1 cellular context compared by ENCODE assay signal in the genomic region with DNA sequence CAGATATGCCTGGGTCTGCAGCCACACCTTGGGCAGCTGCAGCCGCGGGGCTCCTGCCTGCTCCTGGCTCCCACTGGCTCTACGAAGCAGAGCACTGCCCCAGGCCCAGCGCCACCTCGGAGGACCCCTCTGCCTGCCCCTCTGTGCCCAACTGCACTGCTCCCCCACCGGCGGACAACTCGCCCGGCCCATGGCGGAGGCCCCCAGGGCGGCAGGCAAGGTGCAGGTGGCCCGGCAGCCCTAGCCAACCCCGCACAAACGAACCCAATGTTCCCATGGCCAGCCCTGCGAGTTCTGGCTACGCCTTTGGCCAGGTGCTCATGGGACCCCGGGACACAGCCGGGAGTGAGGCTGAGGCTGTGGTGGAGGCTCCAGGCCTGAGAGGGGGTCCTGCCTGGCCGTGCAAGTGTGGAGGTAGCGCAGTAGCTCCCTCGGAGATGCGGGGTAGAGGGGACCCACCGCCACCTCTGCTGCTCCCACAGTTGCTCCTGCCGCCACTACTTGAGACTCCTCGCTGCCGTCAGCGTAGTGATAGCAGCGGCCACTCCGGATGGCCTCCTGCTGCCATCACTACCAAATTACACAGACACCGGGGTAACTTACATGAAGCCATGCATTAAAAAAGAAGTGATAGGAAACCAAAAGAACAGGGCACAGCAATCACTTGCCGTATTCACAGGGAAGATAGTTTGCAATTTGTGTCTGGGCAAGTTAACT.
TF ChIP-seq lines count a peak whose summit lies in the region.

No MANE protein-coding gene starts in this region.

TF ChIP-seq in GM23338, 12 proteins besides CTCF, POLR2A, EP300 and RAD21 (continued from another document):
- TF ChIP-seq ZNF462 (CRISPR knock-in tag; IDR thresholded peaks at IDR 0.05) (no peak), CREB1 (CRISPR knock-in tag; IDR thresholded peaks at IDR 0.05; ENCODE audit: low read depth) (no peak)
